Comparison of ENCODE assay signal across 1 cellular context in genomic region chr6:149925253-149925973, GRCh38.
TF ChIP-seq lines count a peak whose summit lies in the region.

No MANE protein-coding gene starts in this region.

TF ChIP-seq in HepG2, 621 proteins besides CTCF, POLR2A, EP300 and RAD21 (continues in another document):
- no peak for TF ChIP-seq FOXO1 (CRISPR knock-in tag; IDR thresholded peaks at IDR 0.05)
- peak; percentile 33; the same call in 1 of the 2 replicates for TF ChIP-seq ZNF512 (CRISPR knock-in tag; IDR thresholded peaks at IDR 0.05)
- no peak for TF ChIP-seq ZEB1 (IDR thresholded peaks at IDR 0.05; ENCODE audit: insufficient replicate concordance, low read depth)
- TF ChIP-seq ZNF263 (CRISPR knock-in tag; IDR thresholded peaks at IDR 0.05) = peak; percentile 36; the same call in 1 of the 2 replicates
- no peak for TF ChIP-seq ELF3 (CRISPR knock-in tag; IDR thresholded peaks at IDR 0.05)
- no peak for TF ChIP-seq GABPA (IDR thresholded peaks at IDR 0.05; ENCODE audit: low read depth, low read length)
- 0 out of 2 replicates have a peak, but pooled peaks have one; percentile 25 for TF ChIP-seq GABPA (CRISPR knock-in tag; IDR thresholded peaks at IDR 0.05; ENCODE audit: low read depth)
- TF ChIP-seq RARG (CRISPR knock-in tag; IDR thresholded peaks at IDR 0.05; ENCODE audit: low read depth) = 0 out of 2 replicates have a peak, but pooled peaks have one; percentile 35
- no peak for TF ChIP-seq TEAD2 (CRISPR knock-in tag; IDR thresholded peaks at IDR 0.05)
- peak; percentile 41 for TF ChIP-seq RBM39 (IDR thresholded peaks at IDR 0.05; ENCODE audit: low read depth, low read length, poor library complexity, severe bottlenecking)
- peak; percentile 47; the same call in 1 of the 2 replicates for TF ChIP-seq KDM5B (CRISPR knock-in tag; IDR thresholded peaks at IDR 0.05; ENCODE audit: borderline replicate concordance)
- TF ChIP-seq ETV5 (CRISPR knock-in tag; IDR thresholded peaks at IDR 0.05; ENCODE audit: borderline replicate concordance) = 0 out of 2 replicates have a peak, but pooled peaks have one; percentile 6
- 0 out of 2 replicates have a peak, but pooled peaks have one; percentile 39 for TF ChIP-seq ZFY (CRISPR knock-in tag; IDR thresholded peaks at IDR 0.05)
- TF ChIP-seq ZNF563 (CRISPR knock-in tag; IDR thresholded peaks at IDR 0.05) = no peak
- TF ChIP-seq ZNF512B (CRISPR knock-in tag; IDR thresholded peaks at IDR 0.05; ENCODE audit: borderline replicate concordance) = 0 out of 2 replicates have a peak, but pooled peaks have one; percentile 69
- no peak for TF ChIP-seq ZSCAN22 (CRISPR knock-in tag; IDR thresholded peaks at IDR 0.05)
- TF ChIP-seq ZC3H13 (CRISPR knock-in tag; IDR thresholded peaks at IDR 0.05) = no peak
- no peak for TF ChIP-seq PHF21A (CRISPR knock-in tag; IDR thresholded peaks at IDR 0.05)
- no peak for TF ChIP-seq ZBTB39 (CRISPR knock-in tag; IDR thresholded peaks at IDR 0.05)
- 0 out of 2 replicates have a peak, but pooled peaks have one; percentile 29 for TF ChIP-seq POGK (CRISPR knock-in tag; conservative IDR thresholded peaks at IDR 0.05)
- TF ChIP-seq TCF7 (IDR thresholded peaks at IDR 0.05; ENCODE audit: low read depth) = no peak
- TF ChIP-seq FOXJ3 (CRISPR knock-in tag; IDR thresholded peaks at IDR 0.05; ENCODE audit: borderline replicate concordance) = no peak
- no peak for TF ChIP-seq IKZF4 (CRISPR knock-in tag; IDR thresholded peaks at IDR 0.05; ENCODE audit: borderline replicate concordance, low read depth, not compliant biosample characterization)
- TF ChIP-seq GLI4 (CRISPR knock-in tag; IDR thresholded peaks at IDR 0.05; ENCODE audit: borderline replicate concordance) = 0 out of 2 replicates have a peak, but pooled peaks have one; percentile 68
- TF ChIP-seq ZNF7 (CRISPR knock-in tag; IDR thresholded peaks at IDR 0.05) = no peak
- TF ChIP-seq MTA3 (CRISPR knock-in tag; IDR thresholded peaks at IDR 0.05) = no peak
- peak; percentile 84 for TF ChIP-seq ZNF687 (CRISPR knock-in tag; IDR thresholded peaks at IDR 0.05)
- TF ChIP-seq PCBP2 (optimal IDR thresholded peaks at IDR 0.05; ENCODE audit: low read depth, low read length, poor library complexity, severe bottlenecking) = no peak
- peak; percentile 67; the same call in 1 of the 2 replicates for TF ChIP-seq THAP9 (CRISPR knock-in tag; IDR thresholded peaks at IDR 0.05; ENCODE audit: borderline replicate concordance)
- TF ChIP-seq LRRFIP1 (CRISPR knock-in tag; conservative IDR thresholded peaks at IDR 0.05) = no peak
- no peak for TF ChIP-seq RELA (CRISPR knock-in tag; IDR thresholded peaks at IDR 0.05)
- peak; percentile 57; the same call in 1 of the 2 replicates for TF ChIP-seq ZNF333 (CRISPR knock-in tag; IDR thresholded peaks at IDR 0.05; ENCODE audit: borderline replicate concordance)
- TF ChIP-seq NPAS2 (CRISPR knock-in tag; IDR thresholded peaks at IDR 0.05; ENCODE audit: borderline replicate concordance) = no peak
- TF ChIP-seq SSRP1 (CRISPR knock-in tag; IDR thresholded peaks at IDR 0.05) = no peak
- TF ChIP-seq HMGXB4 (CRISPR knock-in tag; IDR thresholded peaks at IDR 0.05; ENCODE audit: borderline replicate concordance in 1 of 2, low read depth in 1 of 2) = 0 out of 4 replicates have a peak, but pooled peaks of 1 of the 2 experiments have one; percentile 48
- TF ChIP-seq ZNF776 (CRISPR knock-in tag; IDR thresholded peaks at IDR 0.05) = peak; percentile 60; the same call in 1 of the 2 replicates
- 0 out of 2 replicates have a peak, but pooled peaks have one; percentile 25 for TF ChIP-seq HOXD1 (CRISPR knock-in tag; IDR thresholded peaks at IDR 0.05)
- TF ChIP-seq HIVEP1 (CRISPR knock-in tag; IDR thresholded peaks at IDR 0.05) = peak; percentile 46; the same call in 1 of the 2 replicates
